ENCODE assay signal across 1 cellular context in the genomic region with DNA sequence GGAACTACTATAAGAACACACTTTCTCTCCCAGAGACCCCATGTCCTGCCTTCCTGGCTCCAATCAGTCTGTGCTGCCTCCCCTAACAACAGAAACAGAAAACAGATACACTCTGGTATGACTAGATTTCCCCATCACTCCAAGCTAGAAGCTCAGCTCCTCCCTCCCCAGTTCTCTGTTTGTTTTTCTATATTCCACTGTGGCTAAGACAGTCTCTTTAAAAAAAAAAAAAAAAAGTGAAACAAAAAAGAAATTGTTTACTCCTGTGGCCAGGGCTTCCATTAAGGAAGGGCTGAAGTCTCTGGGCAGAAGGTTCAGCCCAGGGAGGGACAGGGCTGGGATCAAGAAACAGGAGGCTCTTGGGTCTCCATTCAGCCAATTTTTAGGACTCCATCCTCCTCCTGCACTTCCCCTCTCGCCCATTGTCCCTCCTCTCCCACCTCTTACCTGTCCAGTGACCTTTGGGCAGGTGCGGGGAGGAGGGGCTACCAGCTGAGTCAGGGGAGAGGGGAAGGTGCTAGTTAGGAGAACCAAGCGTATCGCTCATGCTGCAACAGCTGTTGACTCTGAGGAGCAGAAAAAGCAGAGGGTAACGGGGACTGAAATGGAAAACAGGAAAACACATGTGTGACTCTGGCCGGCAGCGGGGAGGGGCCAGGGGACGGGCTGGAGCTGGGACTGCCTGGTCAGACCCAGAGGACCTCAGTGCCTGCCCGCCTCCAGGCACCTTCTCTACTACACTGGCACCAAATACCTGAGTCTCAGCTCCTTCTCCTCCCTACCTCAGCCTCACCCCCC.
TF ChIP-seq lines count a peak whose summit lies in the region.

No MANE protein-coding gene starts in this region.

TF ChIP-seq in HepG2, 621 proteins besides CTCF, POLR2A, EP300 and RAD21 (continued from another document and continues in another):
- TF ChIP-seq, protein P1, sequence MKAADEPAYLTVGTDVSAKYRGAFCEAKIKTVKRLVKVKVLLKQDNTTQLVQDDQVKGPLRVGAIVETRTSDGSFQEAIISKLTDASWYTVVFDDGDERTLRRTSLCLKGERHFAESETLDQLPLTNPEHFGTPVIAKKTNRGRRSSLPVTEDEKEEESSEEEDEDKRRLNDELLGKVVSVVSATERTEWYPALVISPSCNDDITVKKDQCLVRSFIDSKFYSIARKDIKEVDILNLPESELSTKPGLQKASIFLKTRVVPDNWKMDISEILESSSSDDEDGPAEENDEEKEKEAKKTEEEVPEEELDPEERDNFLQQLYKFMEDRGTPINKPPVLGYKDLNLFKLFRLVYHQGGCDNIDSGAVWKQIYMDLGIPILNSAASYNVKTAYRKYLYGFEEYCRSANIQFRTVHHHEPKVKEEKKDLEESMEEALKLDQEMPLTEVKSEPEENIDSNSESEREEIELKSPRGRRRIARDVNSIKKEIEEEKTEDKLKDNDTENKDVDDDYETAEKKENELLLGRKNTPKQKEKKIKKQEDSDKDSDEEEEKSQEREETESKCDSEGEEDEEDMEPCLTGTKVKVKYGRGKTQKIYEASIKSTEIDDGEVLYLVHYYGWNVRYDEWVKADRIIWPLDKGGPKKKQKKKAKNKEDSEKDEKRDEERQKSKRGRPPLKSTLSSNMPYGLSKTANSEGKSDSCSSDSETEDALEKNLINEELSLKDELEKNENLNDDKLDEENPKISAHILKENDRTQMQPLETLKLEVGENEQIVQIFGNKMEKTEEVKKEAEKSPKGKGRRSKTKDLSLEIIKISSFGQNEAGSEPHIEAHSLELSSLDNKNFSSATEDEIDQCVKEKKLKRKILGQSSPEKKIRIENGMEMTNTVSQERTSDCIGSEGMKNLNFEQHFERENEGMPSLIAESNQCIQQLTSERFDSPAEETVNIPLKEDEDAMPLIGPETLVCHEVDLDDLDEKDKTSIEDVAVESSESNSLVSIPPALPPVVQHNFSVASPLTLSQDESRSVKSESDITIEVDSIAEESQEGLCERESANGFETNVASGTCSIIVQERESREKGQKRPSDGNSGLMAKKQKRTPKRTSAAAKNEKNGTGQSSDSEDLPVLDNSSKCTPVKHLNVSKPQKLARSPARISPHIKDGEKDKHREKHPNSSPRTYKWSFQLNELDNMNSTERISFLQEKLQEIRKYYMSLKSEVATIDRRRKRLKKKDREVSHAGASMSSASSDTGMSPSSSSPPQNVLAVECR (CRISPR knock-in tag; IDR thresholded peaks at IDR 0.05; ENCODE audit: borderline replicate concordance), result peak; percentile 78
- TF ChIP-seq, protein P2, sequence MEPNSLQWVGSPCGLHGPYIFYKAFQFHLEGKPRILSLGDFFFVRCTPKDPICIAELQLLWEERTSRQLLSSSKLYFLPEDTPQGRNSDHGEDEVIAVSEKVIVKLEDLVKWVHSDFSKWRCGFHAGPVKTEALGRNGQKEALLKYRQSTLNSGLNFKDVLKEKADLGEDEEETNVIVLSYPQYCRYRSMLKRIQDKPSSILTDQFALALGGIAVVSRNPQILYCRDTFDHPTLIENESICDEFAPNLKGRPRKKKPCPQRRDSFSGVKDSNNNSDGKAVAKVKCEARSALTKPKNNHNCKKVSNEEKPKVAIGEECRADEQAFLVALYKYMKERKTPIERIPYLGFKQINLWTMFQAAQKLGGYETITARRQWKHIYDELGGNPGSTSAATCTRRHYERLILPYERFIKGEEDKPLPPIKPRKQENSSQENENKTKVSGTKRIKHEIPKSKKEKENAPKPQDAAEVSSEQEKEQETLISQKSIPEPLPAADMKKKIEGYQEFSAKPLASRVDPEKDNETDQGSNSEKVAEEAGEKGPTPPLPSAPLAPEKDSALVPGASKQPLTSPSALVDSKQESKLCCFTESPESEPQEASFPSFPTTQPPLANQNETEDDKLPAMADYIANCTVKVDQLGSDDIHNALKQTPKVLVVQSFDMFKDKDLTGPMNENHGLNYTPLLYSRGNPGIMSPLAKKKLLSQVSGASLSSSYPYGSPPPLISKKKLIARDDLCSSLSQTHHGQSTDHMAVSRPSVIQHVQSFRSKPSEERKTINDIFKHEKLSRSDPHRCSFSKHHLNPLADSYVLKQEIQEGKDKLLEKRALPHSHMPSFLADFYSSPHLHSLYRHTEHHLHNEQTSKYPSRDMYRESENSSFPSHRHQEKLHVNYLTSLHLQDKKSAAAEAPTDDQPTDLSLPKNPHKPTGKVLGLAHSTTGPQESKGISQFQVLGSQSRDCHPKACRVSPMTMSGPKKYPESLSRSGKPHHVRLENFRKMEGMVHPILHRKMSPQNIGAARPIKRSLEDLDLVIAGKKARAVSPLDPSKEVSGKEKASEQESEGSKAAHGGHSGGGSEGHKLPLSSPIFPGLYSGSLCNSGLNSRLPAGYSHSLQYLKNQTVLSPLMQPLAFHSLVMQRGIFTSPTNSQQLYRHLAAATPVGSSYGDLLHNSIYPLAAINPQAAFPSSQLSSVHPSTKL (CRISPR knock-in tag; IDR thresholded peaks at IDR 0.05), result peak; percentile 36
- TF ChIP-seq ZNF484 (CRISPR knock-in tag; IDR thresholded peaks at IDR 0.05; ENCODE audit: borderline replicate concordance, low read depth), result no peak
- TF ChIP-seq, protein P3, sequence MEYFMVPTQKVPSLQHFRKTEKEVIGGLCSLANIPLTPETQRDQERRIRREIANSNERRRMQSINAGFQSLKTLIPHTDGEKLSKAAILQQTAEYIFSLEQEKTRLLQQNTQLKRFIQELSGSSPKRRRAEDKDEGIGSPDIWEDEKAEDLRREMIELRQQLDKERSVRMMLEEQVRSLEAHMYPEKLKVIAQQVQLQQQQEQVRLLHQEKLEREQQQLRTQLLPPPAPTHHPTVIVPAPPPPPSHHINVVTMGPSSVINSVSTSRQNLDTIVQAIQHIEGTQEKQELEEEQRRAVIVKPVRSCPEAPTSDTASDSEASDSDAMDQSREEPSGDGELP (IDR thresholded peaks at IDR 0.05; ENCODE audit: borderline replicate concordance, low read depth), result peak; percentile 94
- TF ChIP-seq SALL2 (CRISPR knock-in tag; IDR thresholded peaks at IDR 0.05), result no peak
- TF ChIP-seq, protein P4, sequence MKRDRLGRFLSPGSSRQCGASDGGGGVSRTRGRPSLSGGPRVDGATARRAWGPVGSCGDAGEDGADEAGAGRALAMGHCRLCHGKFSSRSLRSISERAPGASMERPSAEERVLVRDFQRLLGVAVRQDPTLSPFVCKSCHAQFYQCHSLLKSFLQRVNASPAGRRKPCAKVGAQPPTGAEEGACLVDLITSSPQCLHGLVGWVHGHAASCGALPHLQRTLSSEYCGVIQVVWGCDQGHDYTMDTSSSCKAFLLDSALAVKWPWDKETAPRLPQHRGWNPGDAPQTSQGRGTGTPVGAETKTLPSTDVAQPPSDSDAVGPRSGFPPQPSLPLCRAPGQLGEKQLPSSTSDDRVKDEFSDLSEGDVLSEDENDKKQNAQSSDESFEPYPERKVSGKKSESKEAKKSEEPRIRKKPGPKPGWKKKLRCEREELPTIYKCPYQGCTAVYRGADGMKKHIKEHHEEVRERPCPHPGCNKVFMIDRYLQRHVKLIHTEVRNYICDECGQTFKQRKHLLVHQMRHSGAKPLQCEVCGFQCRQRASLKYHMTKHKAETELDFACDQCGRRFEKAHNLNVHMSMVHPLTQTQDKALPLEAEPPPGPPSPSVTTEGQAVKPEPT (CRISPR knock-in tag; IDR thresholded peaks at IDR 0.05; ENCODE audit: low read depth), result 0 out of 2 replicates have a peak, but pooled peaks have one; percentile 6
- TF ChIP-seq, protein P5, sequence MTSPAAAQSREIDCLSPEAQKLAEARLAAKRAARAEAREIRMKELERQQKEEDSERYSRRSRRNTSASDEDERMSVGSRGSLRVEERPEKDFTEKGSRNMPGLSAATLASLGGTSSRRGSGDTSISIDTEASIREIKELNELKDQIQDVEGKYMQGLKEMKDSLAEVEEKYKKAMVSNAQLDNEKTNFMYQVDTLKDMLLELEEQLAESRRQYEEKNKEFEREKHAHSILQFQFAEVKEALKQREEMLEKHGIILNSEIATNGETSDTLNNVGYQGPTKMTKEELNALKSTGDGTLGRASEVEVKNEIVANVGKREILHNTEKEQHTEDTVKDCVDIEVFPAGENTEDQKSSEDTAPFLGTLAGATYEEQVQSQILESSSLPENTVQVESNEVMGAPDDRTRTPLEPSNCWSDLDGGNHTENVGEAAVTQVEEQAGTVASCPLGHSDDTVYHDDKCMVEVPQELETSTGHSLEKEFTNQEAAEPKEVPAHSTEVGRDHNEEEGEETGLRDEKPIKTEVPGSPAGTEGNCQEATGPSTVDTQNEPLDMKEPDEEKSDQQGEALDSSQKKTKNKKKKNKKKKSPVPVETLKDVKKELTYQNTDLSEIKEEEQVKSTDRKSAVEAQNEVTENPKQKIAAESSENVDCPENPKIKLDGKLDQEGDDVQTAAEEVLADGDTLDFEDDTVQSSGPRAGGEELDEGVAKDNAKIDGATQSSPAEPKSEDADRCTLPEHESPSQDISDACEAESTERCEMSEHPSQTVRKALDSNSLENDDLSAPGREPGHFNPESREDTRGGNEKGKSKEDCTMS (CRISPR knock-in tag; conservative IDR thresholded peaks at IDR 0.05), result no peak
- TF ChIP-seq TBX2 (CRISPR knock-in tag; IDR thresholded peaks at IDR 0.05; ENCODE audit: borderline replicate concordance), result peak; percentile 33; the same call in 1 of the 2 replicates
- TF ChIP-seq ZFP90 (CRISPR knock-in tag; IDR thresholded peaks at IDR 0.05; ENCODE audit: borderline replicate concordance), result no peak
- no peak for TF ChIP-seq CBX1 (IDR thresholded peaks at IDR 0.05; ENCODE audit: low read depth)
- peak; percentile 33; the same call in 1 of the 2 replicates for TF ChIP-seq ZNF547 (CRISPR knock-in tag; IDR thresholded peaks at IDR 0.05)
- TF ChIP-seq HIVEP1 (CRISPR knock-in tag; IDR thresholded peaks at IDR 0.05), result no peak
- TF ChIP-seq, protein P6, sequence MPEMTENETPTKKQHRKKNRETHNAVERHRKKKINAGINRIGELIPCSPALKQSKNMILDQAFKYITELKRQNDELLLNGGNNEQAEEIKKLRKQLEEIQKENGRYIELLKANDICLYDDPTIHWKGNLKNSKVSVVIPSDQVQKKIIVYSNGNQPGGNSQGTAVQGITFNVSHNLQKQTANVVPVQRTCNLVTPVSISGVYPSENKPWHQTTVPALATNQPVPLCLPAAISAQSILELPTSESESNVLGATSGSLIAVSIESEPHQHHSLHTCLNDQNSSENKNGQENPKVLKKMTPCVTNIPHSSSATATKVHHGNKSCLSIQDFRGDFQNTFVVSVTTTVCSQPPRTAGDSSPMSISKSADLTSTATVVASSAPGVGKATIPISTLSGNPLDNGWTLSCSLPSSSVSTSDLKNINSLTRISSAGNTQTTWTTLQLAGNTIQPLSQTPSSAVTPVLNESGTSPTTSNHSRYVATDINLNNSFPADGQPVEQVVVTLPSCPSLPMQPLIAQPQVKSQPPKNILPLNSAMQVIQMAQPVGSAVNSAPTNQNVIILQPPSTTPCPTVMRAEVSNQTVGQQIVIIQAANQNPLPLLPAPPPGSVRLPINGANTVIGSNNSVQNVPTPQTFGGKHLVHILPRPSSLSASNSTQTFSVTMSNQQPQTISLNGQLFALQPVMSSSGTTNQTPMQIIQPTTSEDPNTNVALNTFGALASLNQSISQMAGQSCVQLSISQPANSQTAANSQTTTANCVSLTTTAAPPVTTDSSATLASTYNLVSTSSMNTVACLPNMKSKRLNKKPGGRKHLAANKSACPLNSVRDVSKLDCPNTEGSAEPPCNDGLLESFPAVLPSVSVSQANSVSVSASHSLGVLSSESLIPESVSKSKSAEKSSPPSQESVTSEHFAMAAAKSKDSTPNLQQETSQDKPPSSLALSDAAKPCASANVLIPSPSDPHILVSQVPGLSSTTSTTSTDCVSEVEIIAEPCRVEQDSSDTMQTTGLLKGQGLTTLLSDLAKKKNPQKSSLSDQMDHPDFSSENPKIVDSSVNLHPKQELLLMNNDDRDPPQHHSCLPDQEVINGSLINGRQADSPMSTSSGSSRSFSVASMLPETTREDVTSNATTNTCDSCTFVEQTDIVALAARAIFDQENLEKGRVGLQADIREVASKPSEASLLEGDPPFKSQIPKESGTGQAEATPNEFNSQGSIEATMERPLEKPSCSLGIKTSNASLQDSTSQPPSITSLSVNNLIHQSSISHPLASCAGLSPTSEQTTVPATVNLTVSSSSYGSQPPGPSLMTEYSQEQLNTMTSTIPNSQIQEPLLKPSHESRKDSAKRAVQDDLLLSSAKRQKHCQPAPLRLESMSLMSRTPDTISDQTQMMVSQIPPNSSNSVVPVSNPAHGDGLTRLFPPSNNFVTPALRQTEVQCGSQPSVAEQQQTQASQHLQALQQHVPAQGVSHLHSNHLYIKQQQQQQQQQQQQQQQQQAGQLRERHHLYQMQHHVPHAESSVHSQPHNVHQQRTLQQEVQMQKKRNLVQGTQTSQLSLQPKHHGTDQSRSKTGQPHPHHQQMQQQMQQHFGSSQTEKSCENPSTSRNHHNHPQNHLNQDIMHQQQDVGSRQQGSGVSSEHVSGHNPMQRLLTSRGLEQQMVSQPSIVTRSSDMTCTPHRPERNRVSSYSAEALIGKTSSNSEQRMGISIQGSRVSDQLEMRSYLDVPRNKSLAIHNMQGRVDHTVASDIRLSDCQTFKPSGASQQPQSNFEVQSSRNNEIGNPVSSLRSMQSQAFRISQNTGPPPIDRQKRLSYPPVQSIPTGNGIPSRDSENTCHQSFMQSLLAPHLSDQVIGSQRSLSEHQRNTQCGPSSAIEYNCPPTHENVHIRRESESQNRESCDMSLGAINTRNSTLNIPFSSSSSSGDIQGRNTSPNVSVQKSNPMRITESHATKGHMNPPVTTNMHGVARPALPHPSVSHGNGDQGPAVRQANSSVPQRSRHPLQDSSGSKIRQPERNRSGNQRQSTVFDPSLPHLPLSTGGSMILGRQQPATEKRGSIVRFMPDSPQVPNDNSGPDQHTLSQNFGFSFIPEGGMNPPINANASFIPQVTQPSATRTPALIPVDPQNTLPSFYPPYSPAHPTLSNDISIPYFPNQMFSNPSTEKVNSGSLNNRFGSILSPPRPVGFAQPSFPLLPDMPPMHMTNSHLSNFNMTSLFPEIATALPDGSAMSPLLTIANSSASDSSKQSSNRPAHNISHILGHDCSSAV (CRISPR knock-in tag; IDR thresholded peaks at IDR 0.05; ENCODE audit: borderline replicate concordance), result 0 out of 2 replicates have a peak, but pooled peaks have one; percentile 69
- TF ChIP-seq GTF3A (CRISPR knock-in tag; conservative IDR thresholded peaks at IDR 0.05), result no peak
- TF ChIP-seq HDAC1 (CRISPR knock-in tag; IDR thresholded peaks at IDR 0.05), result peak; percentile 49; the same call in 1 of the 2 replicates
- TF ChIP-seq ZNF761 (CRISPR knock-in tag; conservative IDR thresholded peaks at IDR 0.05), result 0 out of 2 replicates have a peak, but pooled peaks have one; percentile 69
- TF ChIP-seq ZNF614 (CRISPR knock-in tag; IDR thresholded peaks at IDR 0.05; ENCODE audit: borderline replicate concordance), result 0 out of 2 replicates have a peak, but pooled peaks have one; percentile 22
- TF ChIP-seq YEATS4 (CRISPR knock-in tag; IDR thresholded peaks at IDR 0.05; ENCODE audit: borderline replicate concordance), result no peak
- TF ChIP-seq, protein P7, sequence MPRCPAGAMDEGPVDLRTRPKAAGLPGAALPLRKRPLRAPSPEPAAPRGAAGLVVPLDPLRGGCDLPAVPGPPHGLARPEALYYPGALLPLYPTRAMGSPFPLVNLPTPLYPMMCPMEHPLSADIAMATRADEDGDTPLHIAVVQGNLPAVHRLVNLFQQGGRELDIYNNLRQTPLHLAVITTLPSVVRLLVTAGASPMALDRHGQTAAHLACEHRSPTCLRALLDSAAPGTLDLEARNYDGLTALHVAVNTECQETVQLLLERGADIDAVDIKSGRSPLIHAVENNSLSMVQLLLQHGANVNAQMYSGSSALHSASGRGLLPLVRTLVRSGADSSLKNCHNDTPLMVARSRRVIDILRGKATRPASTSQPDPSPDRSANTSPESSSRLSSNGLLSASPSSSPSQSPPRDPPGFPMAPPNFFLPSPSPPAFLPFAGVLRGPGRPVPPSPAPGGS (CRISPR knock-in tag; IDR thresholded peaks at IDR 0.05), result 0 out of 2 replicates have a peak, but pooled peaks have one; percentile 38
- TF ChIP-seq, protein P8, sequence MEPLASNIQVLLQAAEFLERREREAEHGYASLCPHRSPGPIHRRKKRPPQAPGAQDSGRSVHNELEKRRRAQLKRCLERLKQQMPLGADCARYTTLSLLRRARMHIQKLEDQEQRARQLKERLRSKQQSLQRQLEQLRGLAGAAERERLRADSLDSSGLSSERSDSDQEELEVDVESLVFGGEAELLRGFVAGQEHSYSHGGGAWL (CRISPR knock-in tag; IDR thresholded peaks at IDR 0.05), result 0 out of 2 replicates have a peak, but pooled peaks have one; percentile 39
- TF ChIP-seq KDM4B (CRISPR knock-in tag; IDR thresholded peaks at IDR 0.05), result no peak
- peak; percentile 58; the same call in 1 of the 2 replicates for TF ChIP-seq ZMYM4 (CRISPR knock-in tag; IDR thresholded peaks at IDR 0.05)
- peak; percentile 65; the same call in 1 of the 2 replicates for TF ChIP-seq ZNF746 (CRISPR knock-in tag; IDR thresholded peaks at IDR 0.05)
